ENCODE assay signal across 1 cellular context in genomic region chr9:125971895-125972729, GRCh38.
TF ChIP-seq lines count a peak whose summit lies in the region.

No MANE protein-coding gene starts in this region.

TF ChIP-seq in neural cell, 6 proteins besides CTCF, POLR2A, EP300 and RAD21 (continued from another document):
- no peak for TF ChIP-seq REST (IDR thresholded peaks at IDR 0.05; ENCODE audit: borderline replicate concordance)
